26 cellular contexts compared by ENCODE assay signal in genomic region chr4:4810365-4810764, GRCh38.
"Had no signal": no experiment of that assay in that cellular context is flagged by ENCODE, and none has a peak within 500 bp of the region (broad histone marks: within the 10 kb centered on the region; RNA-seq: fewer than 3 reads in every experiment).

No MANE protein-coding gene starts in this region.

- H3K27ac Mint-ChIP-seq: activated CD4-positive, alpha-beta T cell treated with anti-CD3 and anti-CD28 coated beads for 36 hours; activated naive CD8-positive, alpha-beta T cell; progenitor cell of endocrine pancreas; T-helper 2 cell treated with Interferon-gamma antibody and Interleukin-4, amounts not matched to agents 5 μg/mL and 100 μg/mL, for 36 hours had no signal

- H3K36me3 ChIP-seq: left lung, lower lobe of right lung, neutrophil, tibial nerve had no signal

- H3K4me2 ChIP-seq: hepatocyte had no signal

- FAIRE-seq: colon, frontal cortex had no signal

- H3K4me1 Mint-ChIP-seq: activated CD4-positive, alpha-beta T cell treated with anti-CD3 and anti-CD28 coated beads for 36 hours had no signal

- H3K36me3 Mint-ChIP-seq: activated naive CD8-positive, alpha-beta T cell had no signal

- H3K27ac ChIP-seq: body of pancreas, hepatocyte, left lung, lower lobe of right lung, neutrophil, tibial nerve had no signal

- DNase-seq: activated CD4-positive, alpha-beta T cell treated with anti-CD3 and anti-CD28 coated beads for 36 hours; activated CD4-positive, alpha-beta T cell treated with anti-CD3 and anti-CD28 coated beads, Interleukin-2, amount 50 U/mL, for 48 hours; activated CD4-positive, CD25-positive, alpha-beta regulatory T cell; activated CD8-positive, alpha-beta memory T cell treated with anti-CD3 and anti-CD28 coated beads for 24 hours; activated effector memory CD4-positive, alpha-beta T cell treated with Interleukin-2 at 50 U/mL for 16 hours; activated naive CD4-positive, alpha-beta T cell treated with Interleukin-2 at 50 U/mL for 16 hours; aorta; body of pancreas; effector memory CD4-positive, alpha-beta T cell; glutamatergic neuron; kidney glomerular epithelial cell; left lung; lower lobe of right lung; stimulated activated CD4-positive, alpha-beta T cell treated with anti-CD3 and anti-CD28 coated beads, Interleukin-15, amount 100 ng/mL, for 24 hours; stimulated activated CD4-positive, alpha-beta T cell treated with anti-CD3 and anti-CD28 coated beads, Interleukin-2, amount 100 ng/mL, for 24 hours; stimulated activated naive CD4-positive, alpha-beta T cell; T-helper 1 cell had no signal

- H3K4me3 ChIP-seq: body of pancreas, hepatocyte, left lung, lower lobe of right lung, tibial nerve had no signal

- H3K4me3 Mint-ChIP-seq: activated CD4-positive, alpha-beta T cell treated with anti-CD3 and anti-CD28 coated beads for 36 hours; activated naive CD8-positive, alpha-beta T cell; nephron; T-helper 2 cell treated with Interferon-gamma antibody and Interleukin-4, amounts not matched to agents 5 μg/mL and 100 μg/mL, for 36 hours had no signal

- H3K9me3 ChIP-seq: body of pancreas, lower lobe of right lung, neutrophil had no signal

- H3K4me1 ChIP-seq: body of pancreas, left lung, lower lobe of right lung, tibial nerve had no signal

- H3K27me3 ChIP-seq: body of pancreas, hepatocyte, left lung, tibial nerve had no signal

- H3K9me3 Mint-ChIP-seq: T-helper 2 cell treated with Interferon-gamma antibody and Interleukin-4, amounts not matched to agents 5 μg/mL and 100 μg/mL, for 36 hours had no signal

- H3K79me2 ChIP-seq: hepatocyte had no signal
